ENCODE assay signal across 1 cellular context in the genomic region with DNA sequence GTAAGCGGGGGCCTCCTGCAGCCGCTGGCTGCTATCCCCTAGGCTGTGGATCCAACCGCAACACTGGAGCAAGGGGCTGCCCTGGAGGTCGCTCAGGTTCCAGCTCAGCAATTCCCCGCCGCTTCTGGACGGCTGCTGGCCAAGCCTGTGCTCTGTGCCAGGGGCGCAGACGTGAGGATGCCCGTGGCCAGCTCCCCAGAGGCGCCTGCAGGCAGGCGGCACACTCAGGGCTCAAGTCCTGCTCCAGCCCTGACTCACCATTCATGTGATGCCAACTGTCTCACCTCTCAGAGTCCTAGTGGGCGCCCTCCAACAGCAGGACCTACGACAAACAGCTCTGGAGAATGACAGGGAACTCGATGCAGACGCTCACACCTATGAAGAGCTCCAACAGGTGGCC.
TF ChIP-seq lines count a peak whose summit lies in the region.

No MANE protein-coding gene starts in this region.

TF ChIP-seq in H1, 55 proteins besides CTCF, POLR2A, EP300 and RAD21 (continued from another document):
- TF ChIP-seq GABPA (IDR thresholded peaks at IDR 0.05; ENCODE audit: borderline replicate concordance, insufficient read depth, low read length) = no peak
- TF ChIP-seq, protein P1, sequence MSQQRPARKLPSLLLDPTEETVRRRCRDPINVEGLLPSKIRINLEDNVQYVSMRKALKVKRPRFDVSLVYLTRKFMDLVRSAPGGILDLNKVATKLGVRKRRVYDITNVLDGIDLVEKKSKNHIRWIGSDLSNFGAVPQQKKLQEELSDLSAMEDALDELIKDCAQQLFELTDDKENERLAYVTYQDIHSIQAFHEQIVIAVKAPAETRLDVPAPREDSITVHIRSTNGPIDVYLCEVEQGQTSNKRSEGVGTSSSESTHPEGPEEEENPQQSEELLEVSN (IDR thresholded peaks at IDR 0.05) = no peak
- no peak for TF ChIP-seq NRF1 (IDR thresholded peaks at IDR 0.05; ENCODE audit: low read depth, low read length)
- no peak for TF ChIP-seq EGR1 (IDR thresholded peaks at IDR 0.05; ENCODE audit: borderline replicate concordance, low read depth, low read length)
